19 cellular contexts compared by ENCODE assay signal in genomic region chr15:70618929-70619328, GRCh38.
DNase-seq lines count a peak whose midpoint lies in the region; ATAC-seq, FAIRE-seq and TF ChIP-seq lines count a peak whose summit lies in the region.
"Had no signal": no experiment of that assay in that cellular context is flagged by ENCODE, and none has a peak within 500 bp of the region (broad histone marks: within the 10 kb centered on the region; RNA-seq: fewer than 3 reads in every experiment).

No MANE protein-coding gene starts in this region.

- TF ChIP-seq CTCF in PC-3 (conservative IDR thresholded peaks at IDR 0.05; ENCODE audit: low read depth, low read length), result no peak

- no peaks in the 10 kb centered on the region for H3K79me2 ChIP-seq in PC-3 (ENCODE audit: low read length)

- no peak overlapping the region for H2AFZ ChIP-seq in PC-3 (ENCODE audit: low read length)
- H2AFZ ChIP-seq: GM23338 had no signal

- CTCF ChIA-PET in PC-3 (lab: Charles Lee), result no interaction called here

- no peaks in the 10 kb centered on the region for H3K9me2 ChIP-seq in PC-3 (replicated peaks; ENCODE audit: low read length)

- intact Hi-C loops in PC-3 (cut with micrococcal nuclease) (no loop called here), left ventricle myocardium superior (cut with micrococcal nuclease) (no loop called here)

- H3K9me3 ChIP-seq in PC-3 (ENCODE audit: low read length), result peaks cover 10% of the 10 kb centered on the region

- POLR2A ChIA-PET in PC-3 (lab: Charles Lee; ENCODE audit: unreplicated experiment), result no interaction called here

- no peaks in the 10 kb centered on the region for H3K27me3 ChIP-seq in PC-3 (ENCODE audit: low read length)

- BruUV-seq in PC-3 (replicated peaks; lab: Mats Ljungman, UMichigan), result no TSS peak

- no peak overlapping the region for H3K4me2 ChIP-seq in PC-3 (ENCODE audit: low read length)
- H3K4me2 ChIP-seq: GM23338, KMS-11 had no signal

- no peaks in the 10 kb centered on the region for H4K20me1 ChIP-seq in PC-3 (ENCODE audit: low read length)

- H3K4me3 ChIP-seq in PC-3 (ENCODE audit: low read length), result no peak overlapping the region
- H3K4me3 ChIP-seq: GM23338 had no signal

- H3K27ac ChIP-seq in PC-3 (ENCODE audit: low read length), result no peak overlapping the region
- H3K27ac ChIP-seq: C4-2B, HL-60, KMS-11 had no signal

- ATAC-seq in PC-3 (no peak), GM18517 (IDR thresholded peaks at IDR 0.05; ENCODE audit: unreplicated experiment) (no peak), left ventricle myocardium superior (no peak), GM21515 (IDR thresholded peaks at IDR 0.05; ENCODE audit: unreplicated experiment) (no peak)
- ATAC-seq: GM23338 had no signal

- H3F3A ChIP-seq in PC-3 (ENCODE audit: low read length, unreplicated experiment), result no peaks in the 10 kb centered on the region

- no peaks in the 10 kb centered on the region; the same call in 1 of the 2 replicates for H3K36me3 ChIP-seq in PC-3 (ENCODE audit: low read depth, low read length)

- peak; percentile 36 for DNase-seq in ELR (ENCODE audit: low read depth)
- DNase-seq in HTR-8/SVneo (ENCODE audit: insufficient read length, low spot score), result no peak
- peak; percentile 16 for DNase-seq in PC-3
- no peak for DNase-seq in left ventricle myocardium superior
- DNase-seq: AML-193; Caco-2; CD4-positive, alpha-beta T cell; DMS153; DMS79; GF-D8; HCEC 1CT had no signal

- FAIRE-seq in HTR-8/SVneo (lab: Jason Lieb, UNC), result peak; percentile 16
- FAIRE-seq: D721Med, H54 had no signal

- 0 out of 2 replicates have a peak, but pooled peaks cover 4% of the 10 kb centered on the region for H3K4me1 ChIP-seq in PC-3 (ENCODE audit: insufficient read depth, low read length)

- H3K9ac ChIP-seq in PC-3 (ENCODE audit: low read length), result no peak overlapping the region
- H3K9ac ChIP-seq: KMS-11 had no signal

Comparison
In these comparisons a context has a peak if more than half of its experiments do, and no peak if none do; other contexts are left out.
1. DNase-seq: peak in ELR (single experiment) and PC-3 (single experiment); none in HTR-8/SVneo (single experiment) and left ventricle myocardium superior (single experiment).